ENCODE assay signal across 14 cellular contexts in the genomic region with DNA sequence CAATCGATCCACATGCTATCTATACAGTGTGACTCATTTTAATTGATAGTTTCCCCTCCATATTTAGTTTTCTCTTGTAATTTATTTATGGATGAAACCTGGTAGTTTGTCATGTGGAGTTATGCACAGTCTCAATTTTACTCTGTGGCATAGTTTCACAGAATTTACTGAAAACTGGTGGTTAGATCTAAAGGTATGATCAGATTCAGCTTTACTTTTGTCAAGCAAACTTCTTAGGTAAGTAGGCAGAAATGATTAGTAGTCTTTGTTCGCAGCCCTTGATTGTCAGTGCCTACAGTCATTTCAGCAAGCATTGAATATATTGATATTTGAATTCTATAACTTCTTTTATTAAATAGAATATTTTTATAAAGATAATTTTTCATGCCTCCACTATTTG. TPM values are rescaled to one million over a fixed set of nuclear protein-coding genes. Genes with fewer than 3 reads are reported as not detected.
DNase-seq lines count a peak whose midpoint lies in the region; ATAC-seq lines count a peak whose summit lies in the region.
"Had no signal": no experiment of that assay in that cellular context is flagged by ENCODE, and none has a peak within 500 bp of the region (broad histone marks: within the 10 kb centered on the region; RNA-seq: fewer than 3 reads in every experiment).

No MANE protein-coding gene starts in this region.

- H3K4me3 Mint-ChIP-seq in stimulated activated naive CD8-positive, alpha-beta T cell treated with anti-CD3 and anti-CD28 coated beads, Interleukin-15, Interleukin-2, amounts not matched to agents 100 ng/mL and 50 ng/mL, for 24 hours, result peak overlapping the region; percentile 97
- peak overlapping the region; percentile 95 for H3K4me3 Mint-ChIP-seq in activated CD8-positive, alpha-beta T cell treated with anti-CD3 and anti-CD28 coated beads, Interleukin-2, amount 10 ng/mL, durations not matched to agents 7 days and 5 days
- peak overlapping the region; percentile 92 for H3K4me3 Mint-ChIP-seq in memory B cell

- peaks cover 76% of the 10 kb centered on the region for H3K4me1 Mint-ChIP-seq in stimulated activated naive CD8-positive, alpha-beta T cell treated with anti-CD3 and anti-CD28 coated beads, Interleukin-15, Interleukin-2, amounts not matched to agents 100 ng/mL and 50 ng/mL, for 24 hours (ENCODE audit: low read depth)
- peaks cover 53% of the 10 kb centered on the region for H3K4me1 Mint-ChIP-seq in activated CD8-positive, alpha-beta T cell treated with anti-CD3 and anti-CD28 coated beads, Interleukin-2, amount 10 ng/mL, durations not matched to agents 7 days and 5 days (ENCODE audit: low read depth)
- H3K4me1 Mint-ChIP-seq in memory B cell, result peaks cover 48% of the 10 kb centered on the region

- CTCF ChIA-PET in activated CD8-positive, alpha-beta T cell treated with anti-CD3 and anti-CD28 coated beads, Interleukin-2, amount 10 ng/mL, durations not matched to agents 7 days and 5 days (lab: Charles Lee), result interaction anchor here (1.3 to 1.7 kb wide), 2 partner anchors 11 to 90 kb away, joined by 3 to 4 read pairs; no protein-coding TSS in a partner anchor

- H3K9me3 Mint-ChIP-seq in stimulated activated naive CD8-positive, alpha-beta T cell treated with anti-CD3 and anti-CD28 coated beads, Interleukin-15, Interleukin-2, amounts not matched to agents 100 ng/mL and 50 ng/mL, for 24 hours, result no peaks in the 10 kb centered on the region
- H3K9me3 Mint-ChIP-seq in activated CD8-positive, alpha-beta T cell treated with anti-CD3 and anti-CD28 coated beads, Interleukin-2, amount 10 ng/mL, durations not matched to agents 7 days and 5 days (ENCODE audit: insufficient read depth), result no peaks in the 10 kb centered on the region
- H3K9me3 Mint-ChIP-seq in memory B cell, result no peaks in the 10 kb centered on the region

- H3K36me3 Mint-ChIP-seq in stimulated activated naive CD8-positive, alpha-beta T cell treated with anti-CD3 and anti-CD28 coated beads, Interleukin-15, Interleukin-2, amounts not matched to agents 100 ng/mL and 50 ng/mL, for 24 hours (ENCODE audit: low read depth), result peaks cover 12% of the 10 kb centered on the region
- H3K36me3 Mint-ChIP-seq in activated CD8-positive, alpha-beta T cell treated with anti-CD3 and anti-CD28 coated beads, Interleukin-2, amount 10 ng/mL, durations not matched to agents 7 days and 5 days (ENCODE audit: low read depth), result peaks cover 29% of the 10 kb centered on the region
- H3K36me3 Mint-ChIP-seq in memory B cell, result peaks cover 5% of the 10 kb centered on the region

- POLR2A ChIA-PET in activated CD8-positive, alpha-beta T cell treated with anti-CD3 and anti-CD28 coated beads, Interleukin-2, amount 10 ng/mL, durations not matched to agents 7 days and 5 days (lab: Charles Lee), result no interaction called here

- H3K27me3 Mint-ChIP-seq in stimulated activated naive CD8-positive, alpha-beta T cell treated with anti-CD3 and anti-CD28 coated beads, Interleukin-15, Interleukin-2, amounts not matched to agents 100 ng/mL and 50 ng/mL, for 24 hours, result no peaks in the 10 kb centered on the region
- H3K27me3 Mint-ChIP-seq in activated CD8-positive, alpha-beta T cell treated with anti-CD3 and anti-CD28 coated beads, Interleukin-2, amount 10 ng/mL, durations not matched to agents 7 days and 5 days (ENCODE audit: low read depth), result no peaks in the 10 kb centered on the region
- no peaks in the 10 kb centered on the region for H3K27me3 Mint-ChIP-seq in memory B cell

- peak overlapping the region; percentile 90 for H3K27ac Mint-ChIP-seq in stimulated activated naive CD8-positive, alpha-beta T cell treated with anti-CD3 and anti-CD28 coated beads, Interleukin-15, Interleukin-2, amounts not matched to agents 100 ng/mL and 50 ng/mL, for 24 hours
- no peak overlapping the region for H3K27ac Mint-ChIP-seq in activated CD8-positive, alpha-beta T cell treated with anti-CD3 and anti-CD28 coated beads, Interleukin-2, amount 10 ng/mL, durations not matched to agents 7 days and 5 days
- peak overlapping the region; percentile 89 for H3K27ac Mint-ChIP-seq in memory B cell

- ATAC-seq in stimulated activated naive CD8-positive, alpha-beta T cell treated with anti-CD3 and anti-CD28 coated beads, Interleukin-15, Interleukin-2, amounts not matched to agents 100 U/mL and 50 U/mL, for 24 hours, result no peak
- ATAC-seq in activated CD8-positive, alpha-beta T cell treated with anti-CD3 and anti-CD28 coated beads, Interleukin-2, amount 10 ng/mL, durations not matched to agents 7 days and 5 days, result no peak
- ATAC-seq in memory B cell (ENCODE audit: low read depth), result no peak
- ATAC-seq in GM21576 (IDR thresholded peaks at IDR 0.05; ENCODE audit: unreplicated experiment), result no peak
- ATAC-seq in GM21367 (IDR thresholded peaks at IDR 0.05; ENCODE audit: unreplicated experiment), result no peak
- no peak for ATAC-seq in HG03378 (IDR thresholded peaks at IDR 0.05; ENCODE audit: unreplicated experiment)
- ATAC-seq: esophagus mucosa had no signal

- no peak for DNase-seq in stimulated activated naive CD8-positive, alpha-beta T cell treated with anti-CD3 and anti-CD28 coated beads, Interleukin-15, Interleukin-2, amounts not matched to agents 100 U/mL and 50 U/mL, for 24 hours
- no peak for DNase-seq in activated CD8-positive, alpha-beta T cell treated with anti-CD3 and anti-CD28 coated beads, Interleukin-2, amount 10 ng/mL, durations not matched to agents 7 days and 5 days
- no peak for DNase-seq in memory B cell (ENCODE audit: low spot score in 2 of 2)
- no peak for DNase-seq in EL
- DNase-seq: activated effector memory CD4-positive, alpha-beta T cell treated with Interleukin-2 at 50 U/mL for 16 hours; mesendoderm; NCI-H2029 treated with DMSO at 0.1 percent for 48 hours; SHP77 treated with DMSO at 0.1 percent for 48 hours; stimulated activated CD4-positive, alpha-beta T cell treated with anti-CD3 and anti-CD28 coated beads, Interleukin-4, amount 100 ng/mL, for 1 hour had no signal

RNA-seq across cellular contexts. Expression of gene ADD1, which starts 2.5 kb away (rescaled TPM):
- 100 to 1,000 TPM; 252 to 255 TPM for total RNA-seq in activated CD8-positive, alpha-beta T cell treated with anti-CD3 and anti-CD28 coated beads, Interleukin-2, amount 10 ng/mL, durations not matched to agents 7 days and 5 days

RNA-seq across cellular contexts. Expression of gene SH3BP2, which starts 53.3 kb away (rescaled TPM):
- total RNA-seq in activated CD8-positive, alpha-beta T cell treated with anti-CD3 and anti-CD28 coated beads, Interleukin-2, amount 10 ng/mL, durations not matched to agents 7 days and 5 days, result 10 to 100 TPM; 88.2 to 93.0 TPM
